Comparison of ENCODE assay signal across 1 cellular context in the genomic region with DNA sequence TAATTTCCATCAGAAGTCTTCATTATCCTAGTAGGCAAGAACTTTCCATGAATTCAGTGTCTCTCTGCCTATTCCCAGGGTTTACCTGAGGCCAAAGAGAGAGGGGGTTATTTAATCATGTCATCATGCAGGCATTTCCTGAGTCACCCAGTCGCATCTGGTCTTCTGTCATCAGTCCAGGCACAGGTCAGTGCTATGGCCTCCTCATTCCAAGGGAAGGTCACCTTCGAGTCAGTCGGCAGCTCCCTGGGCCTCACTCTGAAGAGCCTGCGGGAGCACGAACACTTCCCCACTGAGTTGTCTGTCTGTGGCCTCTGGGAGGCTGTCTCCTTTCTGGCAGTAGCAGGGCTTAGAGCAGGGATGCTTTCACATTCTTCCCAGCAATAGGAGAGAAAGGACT.
TF ChIP-seq lines count a peak whose summit lies in the region.

No MANE protein-coding gene starts in this region.

TF ChIP-seq in WTC11, 78 proteins besides CTCF, POLR2A, EP300 and RAD21 (continued from another document):
- TF ChIP-seq, protein P1, sequence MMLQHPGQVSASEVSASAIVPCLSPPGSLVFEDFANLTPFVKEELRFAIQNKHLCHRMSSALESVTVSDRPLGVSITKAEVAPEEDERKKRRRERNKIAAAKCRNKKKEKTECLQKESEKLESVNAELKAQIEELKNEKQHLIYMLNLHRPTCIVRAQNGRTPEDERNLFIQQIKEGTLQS (CRISPR knock-in tag; conservative IDR thresholded peaks at IDR 0.05), result no peak
